9 cellular contexts compared by ENCODE assay signal in genomic region chr6:107330190-107330589, GRCh38.
A peak's percentile ranks its signal among the peaks of the same experiment; 100 is the strongest.
DNase-seq lines count a peak whose midpoint lies in the region; ATAC-seq and TF ChIP-seq lines count a peak whose summit lies in the region.
"Had no signal": no experiment of that assay in that cellular context is flagged by ENCODE, and none has a peak within 500 bp of the region (broad histone marks: within the 10 kb centered on the region; RNA-seq: fewer than 3 reads in every experiment).

No MANE protein-coding gene starts in this region.

- H4K91ac ChIP-seq in neuronal stem cell (ENCODE audit: low read depth, low read length, poor library complexity), result no peak overlapping the region

- H3K79me2 ChIP-seq in OCI-LY3 (ENCODE audit: low read length), result no peaks in the 10 kb centered on the region

- H3K23ac ChIP-seq in neuronal stem cell (ENCODE audit: low read depth, low read length, poor library complexity), result no peak overlapping the region

- no peak for TF ChIP-seq CTCF in OCI-LY3 (IDR thresholded peaks at IDR 0.05; ENCODE audit: low read depth, low read length)

- H3K9me3 ChIP-seq in OCI-LY3 (ENCODE audit: insufficient read depth, low read length), result no peaks in the 10 kb centered on the region
- no peaks in the 10 kb centered on the region for H3K9me3 ChIP-seq in neuronal stem cell (replicated peaks in 1 of 2; ENCODE audit: control insufficient read depth in 2 of 2, insufficient read depth in 1 of 2, low read depth in 1 of 2, low read length in 2 of 2)

- no peaks in the 10 kb centered on the region for H3K36me3 ChIP-seq in OCI-LY3 (replicated peaks; ENCODE audit: low read depth, low read length)
- no peaks in the 10 kb centered on the region for H3K36me3 ChIP-seq in neuronal stem cell (replicated peaks in 1 of 2; ENCODE audit: control insufficient read depth in 2 of 2, insufficient read depth in 2 of 2, low read length in 2 of 2)

- peak; percentile 26 for DNase-seq in NCI-H2196 (lab: John Stamatoyannopoulos, UW; ENCODE audit: unreplicated experiment)
- no peak for DNase-seq in NCI-H2196 treated with DMSO at 0.1 percent for 48 hours (lab: John Stamatoyannopoulos, UW; ENCODE audit: unreplicated experiment)
- DNase-seq in stimulated activated CD4-positive, alpha-beta T cell treated with anti-CD3 and anti-CD28 coated beads, Interleukin-4, amount 100 ng/mL, for 1 hour, result peak; percentile 3
- DNase-seq in Kasumi-1 (lab: John Stamatoyannopoulos, UW), result no peak
- no peak for DNase-seq in T-helper 9 cell
- DNase-seq in neuronal stem cell (ENCODE audit: low spot score), result no peak
- DNase-seq: amygdala had no signal

- no peaks in the 10 kb centered on the region for H4K20me1 ChIP-seq in OCI-LY3 (ENCODE audit: insufficient read depth, low read length)

- H2AK5ac ChIP-seq in neuronal stem cell (ENCODE audit: low read depth, low read length), result no peak overlapping the region

- no peak overlapping the region for H2BK12ac ChIP-seq in neuronal stem cell (ENCODE audit: low read length)

- WGBS in neuronal stem cell (ENCODE audit: extremely low coverage in 2 of 2, insufficient read length in 2 of 2, insufficient replicate concordance in 1 of 2), 2 donors, result no CpG with 5 or more reads among the region's 4 CpGs

- H2AFZ ChIP-seq in OCI-LY3 (ENCODE audit: low read depth, low read length) (no peak overlapping the region), neuronal stem cell (ENCODE audit: low read length) (no peak overlapping the region)

- peak; percentile 99 for ATAC-seq in HG02852 (IDR thresholded peaks at IDR 0.05; ENCODE audit: unreplicated experiment)

- no peak overlapping the region for H3K4ac ChIP-seq in neuronal stem cell (ENCODE audit: low read length)

- 0 out of 2 replicates have a peak overlapping the region, but pooled peaks have one; percentile 4 for H3K9ac ChIP-seq in OCI-LY3 (ENCODE audit: low read length)
- H3K9ac ChIP-seq in neuronal stem cell (ENCODE audit: low read depth, low read length, poor library complexity), result no peak overlapping the region

- no peaks in the 10 kb centered on the region for H3K27me3 ChIP-seq in OCI-LY3 (ENCODE audit: low read depth, low read length)
- H3K27me3 ChIP-seq in neuronal stem cell (ENCODE audit: control insufficient read depth in 3 of 3, insufficient read depth in 3 of 3, low read depth in 1 of 3, low read length in 3 of 3), result no peaks in the 10 kb centered on the region

- H3K18ac ChIP-seq in neuronal stem cell (ENCODE audit: low read length), result no peak overlapping the region

- no peak overlapping the region for H4K8ac ChIP-seq in neuronal stem cell (ENCODE audit: low read depth, low read length)

- no peak overlapping the region for H3K14ac ChIP-seq in neuronal stem cell (ENCODE audit: low read length)

- H3K79me1 ChIP-seq in neuronal stem cell (ENCODE audit: low read depth, low read length), result no peaks in the 10 kb centered on the region

- H3K4me2 ChIP-seq in OCI-LY3 (ENCODE audit: low read length) (peak overlapping the region; percentile 75), neuronal stem cell (ENCODE audit: insufficient read depth, low read length, poor library complexity, severe bottlenecking) (no peak overlapping the region)

- H3K4me3 ChIP-seq in OCI-LY3 (ENCODE audit: low read length) (peak overlapping the region; percentile 57), neuronal stem cell (ENCODE audit: low read length in 2 of 2) (no peak overlapping the region)

- H3K27ac ChIP-seq in OCI-LY3 (ENCODE audit: low read length) (peak overlapping the region; percentile 85), neuronal stem cell (replicated peaks; ENCODE audit: low read length) (no peak overlapping the region)

- H3K4me1 ChIP-seq in OCI-LY3 (ENCODE audit: low read length), result peaks cover 23% of the 10 kb centered on the region
- no peaks in the 10 kb centered on the region for H3K4me1 ChIP-seq in neuronal stem cell (ENCODE audit: control insufficient read depth in 2 of 2, insufficient read depth in 1 of 2, low read depth in 1 of 2, low read length in 2 of 2)

- no peak overlapping the region for H2BK15ac ChIP-seq in neuronal stem cell (ENCODE audit: low read length)

- H2BK120ac ChIP-seq in neuronal stem cell (ENCODE audit: low read depth, low read length), result no peak overlapping the region

- H2BK5ac ChIP-seq in neuronal stem cell (ENCODE audit: low read length), result no peak overlapping the region

Comparison
In these comparisons a context has a peak if more than half of its experiments do, and no peak if none do; other contexts are left out.
1. DNase-seq: peak in NCI-H2196 (single experiment) and stimulated activated CD4-positive, alpha-beta T cell treated with anti-CD3 and anti-CD28 coated beads, Interleukin-4, amount 100 ng/mL, for 1 hour (single experiment); none in NCI-H2196 treated with DMSO at 0.1 percent for 48 hours (single experiment), Kasumi-1 (0 of 2), T-helper 9 cell (single experiment) and neuronal stem cell (single experiment).